22 cellular contexts compared by ENCODE assay signal in genomic region chr22:31124811-31125465, GRCh38. TPM values are rescaled to one million over a fixed set of nuclear protein-coding genes. Genes with fewer than 3 reads are reported as not detected.
"Had no signal": no experiment of that assay in that cellular context is flagged by ENCODE, and none has a peak within 500 bp of the region (broad histone marks: within the 10 kb centered on the region; RNA-seq: fewer than 3 reads in every experiment).

No MANE protein-coding gene starts in this region.

- H3K36me3 Mint-ChIP-seq: activated naive CD4-positive, alpha-beta T cell treated with anti-CD3 and anti-CD28 coated beads, Interleukin-2, amount 50 U/mL, for 72 hours; brain; immature natural killer cell had no signal

- H2AFZ ChIP-seq: hepatocyte had no signal

- H3K27ac ChIP-seq: esophagus muscularis mucosa, hepatocyte, prostate gland had no signal

- ATAC-seq: activated naive CD4-positive, alpha-beta T cell treated with anti-CD3 and anti-CD28 coated beads, Interleukin-2, amount 50 U/mL, for 72 hours; activated T-helper 17 cell treated with anti-CD3 and anti-CD28 coated beads, Interleukin-2, amount 50 U/mL, for 72 hours had no signal

- H3K27ac Mint-ChIP-seq: activated naive CD4-positive, alpha-beta T cell treated with anti-CD3 and anti-CD28 coated beads, Interleukin-2, amount 50 U/mL, for 72 hours; activated T-helper 17 cell treated with anti-CD3 and anti-CD28 coated beads, Interleukin-2, amount 50 U/mL, for 72 hours; immature natural killer cell had no signal

- DNase-seq: activated CD4-positive, alpha-beta T cell treated with anti-CD3 and anti-CD28 coated beads for 1 hour; activated T-cell treated with anti-CD3 and anti-CD28 coated beads, Interleukin-2, amount 50 U/mL, for 1 hour; caudate nucleus; effector memory CD4-positive, alpha-beta T cell; glutamatergic neuron; immature natural killer cell; stimulated activated CD4-positive, alpha-beta T cell treated with anti-CD3 and anti-CD28 coated beads, Interleukin-4, amount 100 ng/mL, for 1 hour; stimulated activated naive CD4-positive, alpha-beta T cell treated with Interleukin-2 at 50 U/mL for 16 hours; T-helper 9 cell had no signal

- H3K4me1 Mint-ChIP-seq: immature natural killer cell had no signal

- H3K4me3 Mint-ChIP-seq: activated T-helper 17 cell treated with anti-CD3 and anti-CD28 coated beads, Interleukin-2, amount 50 U/mL, for 72 hours; immature natural killer cell had no signal

- H3K9me3 ChIP-seq: esophagus muscularis mucosa, prostate gland had no signal

- H3K4me2 ChIP-seq: hepatocyte had no signal

- H3K9me3 Mint-ChIP-seq: activated naive CD4-positive, alpha-beta T cell treated with anti-CD3 and anti-CD28 coated beads, Interleukin-2, amount 50 U/mL, for 72 hours; activated T-helper 17 cell treated with anti-CD3 and anti-CD28 coated beads, Interleukin-2, amount 50 U/mL, for 72 hours; brain; immature natural killer cell; neural crest cell had no signal

- H3K27me3 ChIP-seq: esophagus muscularis mucosa, hepatocyte had no signal

- H3K36me3 ChIP-seq: esophagus muscularis mucosa, prostate gland had no signal

- H3K27me3 Mint-ChIP-seq: activated T-helper 17 cell treated with anti-CD3 and anti-CD28 coated beads, Interleukin-2, amount 50 U/mL, for 72 hours had no signal

- H3K4me3 ChIP-seq: esophagus muscularis mucosa, hepatocyte, prostate gland had no signal

RNA-seq across cellular contexts. Expression of gene INPP5J, which starts 2.2 kb away (rescaled TPM):
- total RNA-seq: subcutaneous adipose tissue; T-helper 1 cell treated with Interleukin-12 subunit alpha and Interleukin-12 subunit beta and Interleukin-4 antibody, amounts not matched to agents 30 ng/mL and 1 ng/mL, for 36 hours had no signal
- polyA plus RNA-seq: immature natural killer cell had no signal

RNA-seq across cellular contexts. Expression of gene PLA2G3, which starts 15.4 kb away (rescaled TPM):
- total RNA-seq: activated naive CD4-positive, alpha-beta T cell treated with anti-CD3 and anti-CD28 coated beads, Interleukin-2, amount 50 U/mL, for 72 hours; activated T-helper 17 cell treated with anti-CD3 and anti-CD28 coated beads, Interleukin-2, amount 50 U/mL, for 72 hours; aorta; esophagus muscularis mucosa; liver; osteocyte; subcutaneous adipose tissue; T-helper 1 cell treated with Interleukin-12 subunit alpha and Interleukin-12 subunit beta and Interleukin-4 antibody, amounts not matched to agents 30 ng/mL and 1 ng/mL, for 36 hours; ureter had no signal
- polyA plus RNA-seq: immature natural killer cell, liver had no signal
